Comparison of ENCODE assay signal across 8 cellular contexts in the genomic region with DNA sequence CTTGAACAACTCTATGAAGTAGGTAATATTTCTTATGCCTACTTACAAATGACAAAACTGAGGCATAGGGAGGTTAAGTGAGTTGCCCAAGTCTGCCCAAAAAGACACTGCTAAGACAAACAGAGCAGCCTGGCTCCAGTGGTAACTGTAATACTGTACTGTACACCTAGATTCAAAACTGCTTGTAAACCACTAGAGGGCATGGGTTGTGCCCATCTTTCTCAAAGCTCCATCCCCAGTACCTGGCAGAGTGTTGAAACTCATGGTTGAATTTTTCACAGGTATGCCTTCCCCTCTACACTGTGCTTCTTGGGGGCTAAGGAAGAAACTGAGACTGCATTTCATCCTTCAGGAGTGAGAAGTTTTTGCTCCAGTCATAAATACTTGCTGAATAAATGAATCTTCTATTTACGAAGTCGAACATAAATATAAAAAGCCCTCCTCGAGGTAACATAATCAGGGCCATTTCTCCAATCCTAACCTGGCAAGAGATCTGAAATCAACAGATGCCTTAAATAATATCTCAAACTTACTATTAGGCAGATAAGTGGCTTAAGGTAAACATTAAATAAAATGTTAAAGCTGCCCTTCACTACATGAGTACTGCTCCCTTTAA. TPM values are rescaled to one million over a fixed set of nuclear protein-coding genes. Genes with fewer than 3 reads are reported as not detected.
DNase-seq lines count a peak whose midpoint lies in the region; ATAC-seq and TF ChIP-seq lines count a peak whose summit lies in the region.

No MANE protein-coding gene starts in this region.

- intact Hi-C loops in uterus (cut with DNase I; ENCODE audit: low total_unique reads): no loop called here

- peak; percentile 28 for ATAC-seq in HG03108 (IDR thresholded peaks at IDR 0.05; ENCODE audit: unreplicated experiment)

- H3K4me3 ChIP-seq in muscle layer of duodenum (ENCODE audit: low read depth in 1 of 2, low read length in 2 of 2) (peak overlapping the region; percentile 81 to 90), uterus (peak overlapping the region in 1 of 2 donors; percentile 7)

- peak; percentile 3 for DNase-seq in NK-92 treated with Interleukin-12 subunit alpha and Interleukin-12 subunit beta, amount 100 ng/mL, for 24 hours (lab: John Stamatoyannopoulos, UW)
- no peak for DNase-seq in NK-92 (lab: John Stamatoyannopoulos, UW; ENCODE audit: unreplicated experiment)
- DNase-seq in NCI-H2227 treated with DMSO at 0.1 percent for 48 hours (lab: John Stamatoyannopoulos, UW): peak; percentile 53
- DNase-seq in activated CD4-positive, alpha-beta T cell treated with anti-CD3 and anti-CD28 coated beads for 48 hours: peak; percentile 37
- DNase-seq in epithelial cell of prostate (ENCODE audit: low read depth, low spot score): no peak
- no peak for DNase-seq in uterus

- peaks cover 26 to 29% of the 10 kb centered on the region in 2 donors for H3K4me1 ChIP-seq in muscle layer of duodenum (ENCODE audit: control insufficient read depth in 1 of 2, insufficient read depth in 2 of 2, low read length in 2 of 2)
- peaks cover 0 to 8% of the 10 kb centered on the region in 2 donors for H3K4me1 ChIP-seq in uterus

- peak overlapping the region; percentile 100 for H3K27ac ChIP-seq in epithelial cell of prostate
- H3K27ac ChIP-seq in muscle layer of duodenum (ENCODE audit: low read length): peak overlapping the region; percentile 72
- peak overlapping the region in 1 of 2 donors; percentile 92 for H3K27ac ChIP-seq in uterus

- H3K36me3 ChIP-seq in muscle layer of duodenum (ENCODE audit: control insufficient read depth in 1 of 2, insufficient read depth in 2 of 2, low read length in 2 of 2): peaks cover 0 to 5% of the 10 kb centered on the region in 2 donors
- no peaks in the 10 kb centered on the region for H3K36me3 ChIP-seq in uterus

- H3K9me3 ChIP-seq in muscle layer of duodenum (ENCODE audit: control insufficient read depth in 1 of 2, low read length in 2 of 2): no peaks in the 10 kb centered on the region
- H3K9me3 ChIP-seq in uterus: no peaks in the 10 kb centered on the region

- no peak for TF ChIP-seq POLR2A in uterus (IDR thresholded peaks at IDR 0.05)

- H3K27me3 ChIP-seq in muscle layer of duodenum (ENCODE audit: low read depth, low read length) (no peaks in the 10 kb centered on the region), uterus (no peaks in the 10 kb centered on the region)

- peak; percentile 43 to 57 (median 50) for TF ChIP-seq CTCF in uterus (IDR thresholded peaks at IDR 0.05)

RNA-seq across cellular contexts. Expression of gene PPP4R1, which starts 2.0 kb away (rescaled TPM):
- 100 to 1,000 TPM; 103 to 720 (median 185) TPM for total RNA-seq in uterus

Comparison
In these comparisons a context has a peak if more than half of its experiments do, and no peak if none do; other contexts are left out.
1. DNase-seq: peak in NK-92 treated with Interleukin-12 subunit alpha and Interleukin-12 subunit beta, amount 100 ng/mL, for 24 hours (single experiment), NCI-H2227 treated with DMSO at 0.1 percent for 48 hours (single experiment) and activated CD4-positive, alpha-beta T cell treated with anti-CD3 and anti-CD28 coated beads for 48 hours (single experiment); none in NK-92 (single experiment), epithelial cell of prostate (single experiment) and uterus (0 of 2).